ENCODE assay signal across 24 cellular contexts in the genomic region with DNA sequence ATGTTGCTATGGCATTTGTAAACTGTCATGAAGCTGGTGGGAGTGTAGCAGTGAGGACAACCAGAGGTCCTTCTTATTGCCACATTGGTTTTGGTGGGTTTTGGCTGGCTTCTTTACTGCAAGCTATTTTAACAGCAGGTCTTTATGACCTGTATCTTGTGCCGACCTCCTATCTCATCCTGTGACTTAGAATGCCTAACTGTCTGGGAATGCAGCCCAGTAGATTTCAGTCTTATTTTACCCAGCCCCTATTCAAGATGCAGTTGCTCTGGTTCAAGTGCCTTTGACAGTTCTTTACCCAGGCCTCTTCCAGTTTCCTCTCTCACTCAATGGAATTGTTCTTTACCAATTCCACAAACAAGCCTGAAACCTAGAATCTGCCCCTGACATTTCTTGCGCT.
"Had no signal": no experiment of that assay in that cellular context is flagged by ENCODE, and none has a peak within 500 bp of the region (broad histone marks: within the 10 kb centered on the region; RNA-seq: fewer than 3 reads in every experiment).

No MANE protein-coding gene starts in this region.

- H3K4me3 Mint-ChIP-seq: activated naive CD8-positive, alpha-beta T cell; activated T-cell treated with anti-CD3 and anti-CD28 coated beads, Interleukin-2, amount 50 U/mL, for 4 hours; dendritic cell treated with granulocyte-macrophage colony-stimulating factor and Interleukin-4, amounts not matched to agents 40 ng/mL and 50 ng/mL, for 4 days; immature natural killer cell; naive thymus-derived CD8-positive, alpha-beta T cell; neural progenitor cell; stimulated activated naive CD8-positive, alpha-beta T cell treated with anti-CD3 and anti-CD28 coated beads, Interleukin-15, amount 100 ng/mL, for 72 hours had no signal

- H3K4me3 ChIP-seq: adrenal gland, neural progenitor cell, suprapubic skin, tibial nerve had no signal

- H3K9me3 Mint-ChIP-seq: activated T-cell treated with anti-CD3 and anti-CD28 coated beads, Interleukin-2, amount 50 U/mL, for 4 hours; activated T-helper 2 cell treated with anti-CD3 and anti-CD28 coated beads, Interferon-gamma antibody, Interleukin-2, Interleukin-4, amounts not matched to agents 10 μg/mL and 5 μg/mL and 100 μg/mL, durations not matched to agents 14 hours and 24 hours and 36 hours; stimulated activated naive CD8-positive, alpha-beta T cell treated with anti-CD3 and anti-CD28 coated beads, Interleukin-15, amount 100 ng/mL, for 72 hours had no signal

- ATAC-seq: activated T-cell treated with anti-CD3 and anti-CD28 coated beads, Interleukin-2, amount 50 U/mL, for 4 hours; foreskin keratinocyte; left cardiac atrium; naive thymus-derived CD8-positive, alpha-beta T cell; stimulated activated naive CD8-positive, alpha-beta T cell treated with anti-CD3 and anti-CD28 coated beads, Interleukin-15, amount 100 ng/mL, for 72 hours had no signal

- H3K27me3 ChIP-seq: adrenal gland, foreskin keratinocyte, neural progenitor cell, suprapubic skin, tibial nerve had no signal

- H3K9ac ChIP-seq: neural progenitor cell had no signal

- H2AFZ ChIP-seq: neural progenitor cell had no signal

- H3K4me2 ChIP-seq: neural progenitor cell had no signal

- DNase-seq: activated CD4-positive, alpha-beta T cell treated with anti-CD3 and anti-CD28 coated beads, Interleukin-2, amount 50 U/mL, for 4 hours; activated CD8-positive, alpha-beta memory T cell treated with anti-CD3 and anti-CD28 coated beads for 24 hours; activated CD8-positive, alpha-beta memory T cell treated with anti-CD3 and anti-CD28 coated beads, Interleukin-2, amount 50 U/mL, for 4 hours; activated naive CD4-positive, alpha-beta T cell; activated T-cell treated with anti-CD3 and anti-CD28 coated beads, Interleukin-2, amount 50 U/mL, for 4 hours; adrenal gland; effector CD4-positive, alpha-beta T cell; foreskin keratinocyte; immature natural killer cell; left cardiac atrium; mesendoderm; naive thymus-derived CD8-positive, alpha-beta T cell; stimulated activated CD4-positive, alpha-beta T cell treated with anti-CD3 and anti-CD28 coated beads, Interleukin-4, amount 100 ng/mL, for 4 hours; stimulated activated naive CD8-positive, alpha-beta T cell treated with anti-CD3 and anti-CD28 coated beads, Interleukin-15, amount 100 ng/mL, for 72 hours; T-helper 1 cell had no signal

- H3K36me3 ChIP-seq: adrenal gland, neural progenitor cell, suprapubic skin, tibial nerve had no signal

- H3K27ac ChIP-seq: adrenal gland, foreskin keratinocyte, neural progenitor cell, suprapubic skin, tibial nerve had no signal

- H3K4me1 Mint-ChIP-seq: immature natural killer cell; naive thymus-derived CD8-positive, alpha-beta T cell; neural progenitor cell; stimulated activated naive CD8-positive, alpha-beta T cell treated with anti-CD3 and anti-CD28 coated beads, Interleukin-15, amount 100 ng/mL, for 72 hours had no signal

- H3K27me3 Mint-ChIP-seq: activated naive CD8-positive, alpha-beta T cell; dendritic cell treated with granulocyte-macrophage colony-stimulating factor and Interleukin-4, amounts not matched to agents 40 ng/mL and 50 ng/mL, for 4 days had no signal

- H3K27ac Mint-ChIP-seq: activated naive CD8-positive, alpha-beta T cell; activated T-helper 2 cell treated with anti-CD3 and anti-CD28 coated beads, Interferon-gamma antibody, Interleukin-2, Interleukin-4, amounts not matched to agents 10 μg/mL and 5 μg/mL and 100 μg/mL, durations not matched to agents 14 hours and 24 hours and 36 hours; dendritic cell treated with granulocyte-macrophage colony-stimulating factor and Interleukin-4, amounts not matched to agents 40 ng/mL and 50 ng/mL, for 4 days; immature natural killer cell; naive thymus-derived CD8-positive, alpha-beta T cell; neural progenitor cell; stimulated activated naive CD8-positive, alpha-beta T cell treated with anti-CD3 and anti-CD28 coated beads, Interleukin-15, amount 100 ng/mL, for 72 hours had no signal

- H3K36me3 Mint-ChIP-seq: activated naive CD8-positive, alpha-beta T cell; immature natural killer cell; naive thymus-derived CD8-positive, alpha-beta T cell; neural progenitor cell had no signal

- H3K9me3 ChIP-seq: adrenal gland, suprapubic skin, tibial nerve had no signal

- H3K4me1 ChIP-seq: adrenal gland, foreskin keratinocyte, neural progenitor cell, suprapubic skin, tibial nerve had no signal

- FAIRE-seq: endometrium, TTC549, urothelium cell line had no signal
